In the genomic region with DNA sequence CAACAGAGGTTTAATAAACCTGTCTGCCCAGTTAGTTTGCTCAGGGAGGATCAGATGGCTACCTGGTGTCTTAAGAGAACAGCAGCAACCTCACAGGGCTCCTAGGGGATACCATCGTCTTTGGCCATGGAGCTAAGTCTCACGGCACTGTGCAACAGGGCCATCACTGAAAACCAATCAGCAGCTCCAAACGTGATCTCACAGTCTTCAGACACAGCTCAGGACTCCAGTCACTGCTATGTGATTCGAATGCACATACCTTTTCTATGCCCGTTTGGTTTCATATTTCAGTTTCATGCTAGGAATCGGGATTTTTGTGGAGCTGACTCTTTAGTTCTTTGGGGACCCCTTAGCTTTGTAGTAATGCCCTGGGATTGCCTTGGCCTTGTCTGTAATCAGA, we compare ENCODE assay signal across 22 cellular contexts.
"Had no signal": no experiment of that assay in that cellular context is flagged by ENCODE, and none has a peak within 500 bp of the region (broad histone marks: within the 10 kb centered on the region; RNA-seq: fewer than 3 reads in every experiment).

No MANE protein-coding gene starts in this region.

- H3K4me3 Mint-ChIP-seq: activated CD8-positive, alpha-beta T cell treated with anti-CD3 and anti-CD28 coated beads, Interleukin-2, amount 10 ng/mL, durations not matched to agents 7 days and 5 days; activated naive CD8-positive, alpha-beta T cell; activated T-cell treated with anti-CD3 and anti-CD28 coated beads, Interleukin-2, amount 50 U/mL, for 72 hours; dendritic cell treated with granulocyte-macrophage colony-stimulating factor and Interleukin-4, amounts not matched to agents 40 ng/mL and 50 ng/mL, for 4 days; effector memory CD8-positive, alpha-beta T cell; memory B cell; neural crest cell; stimulated activated naive B cell treated with anti-CD40 and anti-IgM and Interleukin-4, amounts not matched to agents 10 μg/mL and 1 μg/mL and 100 μg/mL, for 72 hours had no signal

- DNase-seq: activated CD4-positive, alpha-beta T cell treated with anti-CD3 and anti-CD28 coated beads for 4 hours; activated CD8-positive, alpha-beta memory T cell treated with anti-CD3 and anti-CD28 coated beads, Interleukin-2, amount 50 U/mL, for 4 hours; activated CD8-positive, alpha-beta T cell treated with anti-CD3 and anti-CD28 coated beads, Interleukin-2, amount 10 ng/mL, durations not matched to agents 7 days and 5 days; activated gamma-delta T cell treated with Interleukin-2 at 50 U/mL for 16 hours; activated T-cell treated with anti-CD3 and anti-CD28 coated beads, Interleukin-2, amount 50 U/mL, for 72 hours; anterior cingulate cortex; brain microvascular endothelial cell; effector memory CD8-positive, alpha-beta T cell; left ventricle myocardium inferior; pancreas; stimulated activated CD4-positive, alpha-beta T cell treated with anti-CD3 and anti-CD28 coated beads, Interleukin-15, amount 100 ng/mL, for 24 hours; stimulated activated CD4-positive, alpha-beta T cell treated with anti-CD3 and anti-CD28 coated beads, Interleukin-4, amount 100 ng/mL, for 1 hour; stimulated activated naive B cell treated with anti-CD40 and anti-IgM and Interleukin-4, amounts not matched to agents 10 μg/mL and 1 μg/mL and 100 μg/mL, for 72 hours; T-helper 2 cell; thyroid gland had no signal

- H3K4me3 ChIP-seq: left ventricle myocardium inferior, pancreas, thyroid gland, vagina had no signal

- H3K27ac Mint-ChIP-seq: activated CD8-positive, alpha-beta T cell treated with anti-CD3 and anti-CD28 coated beads, Interleukin-2, amount 10 ng/mL, durations not matched to agents 7 days and 5 days; activated naive CD8-positive, alpha-beta T cell; activated T-cell treated with anti-CD3 and anti-CD28 coated beads, Interleukin-2, amount 50 U/mL, for 72 hours; dendritic cell treated with granulocyte-macrophage colony-stimulating factor and Interleukin-4, amounts not matched to agents 40 ng/mL and 50 ng/mL, for 4 days; effector memory CD8-positive, alpha-beta T cell; memory B cell; stimulated activated naive B cell treated with anti-CD40 and anti-IgM and Interleukin-4, amounts not matched to agents 10 μg/mL and 1 μg/mL and 100 μg/mL, for 72 hours had no signal

- H3K9me3 Mint-ChIP-seq: dendritic cell treated with granulocyte-macrophage colony-stimulating factor and Interleukin-4, amounts not matched to agents 40 ng/mL and 50 ng/mL, for 4 days; neural crest cell had no signal

- FAIRE-seq: keratinocyte, pancreas had no signal

- H3K36me3 ChIP-seq: brain microvascular endothelial cell, left ventricle myocardium inferior, pancreas, thyroid gland, vagina had no signal

- H3K27me3 ChIP-seq: brain microvascular endothelial cell, pancreas, thyroid gland, vagina had no signal

- H3K4me1 ChIP-seq: pancreas, thyroid gland, vagina had no signal

- H3K27ac ChIP-seq: brain microvascular endothelial cell, epithelial cell of prostate, left ventricle myocardium inferior, pancreas, thyroid gland, vagina had no signal

- H3K9me3 ChIP-seq: left ventricle myocardium inferior, pancreas, thyroid gland, vagina had no signal

- H3K36me3 Mint-ChIP-seq: activated naive CD8-positive, alpha-beta T cell; memory B cell; stimulated activated naive B cell treated with anti-CD40 and anti-IgM and Interleukin-4, amounts not matched to agents 10 μg/mL and 1 μg/mL and 100 μg/mL, for 72 hours had no signal

- ATAC-seq: activated CD8-positive, alpha-beta T cell treated with anti-CD3 and anti-CD28 coated beads, Interleukin-2, amount 10 ng/mL, durations not matched to agents 7 days and 5 days; activated T-cell treated with anti-CD3 and anti-CD28 coated beads, Interleukin-2, amount 50 U/mL, for 72 hours; effector memory CD8-positive, alpha-beta T cell; pancreas; stimulated activated naive B cell treated with anti-CD40 and anti-IgM and Interleukin-4, amounts not matched to agents 10 μg/mL and 1 μg/mL and 100 μg/mL, for 72 hours had no signal

- H3K4me1 Mint-ChIP-seq: memory B cell; stimulated activated naive B cell treated with anti-CD40 and anti-IgM and Interleukin-4, amounts not matched to agents 10 μg/mL and 1 μg/mL and 100 μg/mL, for 72 hours had no signal

- H3K27me3 Mint-ChIP-seq: activated naive CD8-positive, alpha-beta T cell; dendritic cell treated with granulocyte-macrophage colony-stimulating factor and Interleukin-4, amounts not matched to agents 40 ng/mL and 50 ng/mL, for 4 days; effector memory CD8-positive, alpha-beta T cell; memory B cell; stimulated activated naive B cell treated with anti-CD40 and anti-IgM and Interleukin-4, amounts not matched to agents 10 μg/mL and 1 μg/mL and 100 μg/mL, for 72 hours had no signal
